In genomic region chr17:58658804-58659713, GRCh38 we compare ENCODE assay signal across 1 cellular context.
TF ChIP-seq lines count a peak whose summit lies in the region.

No MANE protein-coding gene starts in this region.

TF ChIP-seq in HepG2, 621 proteins besides CTCF, POLR2A, EP300 and RAD21 (continued from another document):
- peak; percentile 91 for TF ChIP-seq ZBTB10 (CRISPR knock-in tag; IDR thresholded peaks at IDR 0.05; ENCODE audit: borderline replicate concordance)
- peak; percentile 34; the same call in 1 of the 2 replicates for TF ChIP-seq PBX3 (CRISPR knock-in tag; IDR thresholded peaks at IDR 0.05; ENCODE audit: borderline replicate concordance)
- TF ChIP-seq ZHX2 (IDR thresholded peaks at IDR 0.05; ENCODE audit: low read depth): 0 out of 2 replicates have a peak, but pooled peaks have one; percentile 18
- peak; percentile 60 for TF ChIP-seq ZHX2 (CRISPR knock-in tag; IDR thresholded peaks at IDR 0.05; ENCODE audit: borderline replicate concordance)
- no peak for TF ChIP-seq PLSCR1 (CRISPR knock-in tag; IDR thresholded peaks at IDR 0.05; ENCODE audit: borderline replicate concordance)
- TF ChIP-seq HMGA1 (CRISPR knock-in tag; conservative IDR thresholded peaks at IDR 0.05): no peak
- TF ChIP-seq ZKSCAN5 (CRISPR knock-in tag; IDR thresholded peaks at IDR 0.05): no peak; the same call in 1 of the 2 replicates
- TF ChIP-seq KLF6 (CRISPR knock-in tag; IDR thresholded peaks at IDR 0.05): peak; percentile 96; the same call in 1 of the 2 replicates
- no peak for TF ChIP-seq ZNF383 (CRISPR knock-in tag; IDR thresholded peaks at IDR 0.05; ENCODE audit: borderline replicate concordance)
- no peak for TF ChIP-seq ZMYM3 (CRISPR knock-in tag; IDR thresholded peaks at IDR 0.05)
- TF ChIP-seq GABPA (IDR thresholded peaks at IDR 0.05; ENCODE audit: low read depth, low read length): no peak
- peak; percentile 58 for TF ChIP-seq GABPA (CRISPR knock-in tag; IDR thresholded peaks at IDR 0.05; ENCODE audit: low read depth)
- TF ChIP-seq ZBTB34 (CRISPR knock-in tag; IDR thresholded peaks at IDR 0.05): no peak
- TF ChIP-seq CCAR2 (optimal IDR thresholded peaks at IDR 0.05; ENCODE audit: low read depth, low read length): peak; percentile 84
- TF ChIP-seq ZNF280B (CRISPR knock-in tag; IDR thresholded peaks at IDR 0.05; ENCODE audit: borderline replicate concordance): no peak
- peak; percentile 96 for TF ChIP-seq ZNF143 (CRISPR knock-in tag; IDR thresholded peaks at IDR 0.05)
- peak; percentile 98; the same call in 1 of the 2 replicates for TF ChIP-seq MIER3 (CRISPR knock-in tag; IDR thresholded peaks at IDR 0.05; ENCODE audit: borderline replicate concordance)
- TF ChIP-seq NFE2 (CRISPR knock-in tag; IDR thresholded peaks at IDR 0.05): no peak
- TF ChIP-seq ZNF501 (CRISPR knock-in tag; IDR thresholded peaks at IDR 0.05): peak; percentile 73
- peak; percentile 74 for TF ChIP-seq JDP2 (CRISPR knock-in tag; IDR thresholded peaks at IDR 0.05; ENCODE audit: borderline replicate concordance)
- TF ChIP-seq SOX5 (CRISPR knock-in tag; IDR thresholded peaks at IDR 0.05; ENCODE audit: borderline replicate concordance): peak; percentile 55
- TF ChIP-seq CBX1 (IDR thresholded peaks at IDR 0.05; ENCODE audit: low read depth): peak; percentile 100
- TF ChIP-seq GATAD1 (CRISPR knock-in tag; IDR thresholded peaks at IDR 0.05): peak; percentile 63
- no peak for TF ChIP-seq TCF12 (IDR thresholded peaks at IDR 0.05)
- TF ChIP-seq TCF12 (CRISPR knock-in tag; IDR thresholded peaks at IDR 0.05): no peak
- no peak for TF ChIP-seq ARNT (IDR thresholded peaks at IDR 0.05)
- TF ChIP-seq ZNF282 (IDR thresholded peaks at IDR 0.05; ENCODE audit: partially characterized antibody): no peak
- TF ChIP-seq BORCS8-MEF2B (CRISPR knock-in tag; IDR thresholded peaks at IDR 0.05): peak; percentile 71; the same call in 1 of the 2 replicates
- TF ChIP-seq EHMT2 (IDR thresholded peaks at IDR 0.05; ENCODE audit: borderline replicate concordance, low read depth, low read length): no peak; the same call in 1 of the 2 replicates
- TF ChIP-seq THRA (CRISPR knock-in tag; IDR thresholded peaks at IDR 0.05; ENCODE audit: borderline replicate concordance): peak; percentile 77
- TF ChIP-seq DNMT3B (CRISPR knock-in tag; conservative IDR thresholded peaks at IDR 0.05): peak; percentile 96
- no peak for TF ChIP-seq ZNF879 (CRISPR knock-in tag; IDR thresholded peaks at IDR 0.05)
- peak; percentile 63 for TF ChIP-seq NFYC (CRISPR knock-in tag; IDR thresholded peaks at IDR 0.05)
- TF ChIP-seq FUBP1 (CRISPR knock-in tag; IDR thresholded peaks at IDR 0.05; ENCODE audit: borderline replicate concordance): peak; percentile 99
- TF ChIP-seq SRSF1 (optimal IDR thresholded peaks at IDR 0.05; ENCODE audit: low read depth, low read length): no peak
- peak; percentile 47 for TF ChIP-seq ZNF652 (CRISPR knock-in tag; IDR thresholded peaks at IDR 0.05; ENCODE audit: borderline replicate concordance, low read depth)
- no peak for TF ChIP-seq ZNF788 (CRISPR knock-in tag; IDR thresholded peaks at IDR 0.05; ENCODE audit: borderline replicate concordance)
- TF ChIP-seq KAT2B (IDR thresholded peaks at IDR 0.05; ENCODE audit: borderline replicate concordance, low read depth, low read length): no peak
- TF ChIP-seq MXD4 (CRISPR knock-in tag; IDR thresholded peaks at IDR 0.05): peak; percentile 74; the same call in 1 of the 2 replicates
- no peak; the same call in 1 of the 2 replicates for TF ChIP-seq RORA (CRISPR knock-in tag; IDR thresholded peaks at IDR 0.05)
- no peak for TF ChIP-seq CEBPB (IDR thresholded peaks at IDR 0.05; ENCODE audit: borderline replicate concordance, low read depth, low read length)
